ENCODE assay signal across 26 cellular contexts in the genomic region with DNA sequence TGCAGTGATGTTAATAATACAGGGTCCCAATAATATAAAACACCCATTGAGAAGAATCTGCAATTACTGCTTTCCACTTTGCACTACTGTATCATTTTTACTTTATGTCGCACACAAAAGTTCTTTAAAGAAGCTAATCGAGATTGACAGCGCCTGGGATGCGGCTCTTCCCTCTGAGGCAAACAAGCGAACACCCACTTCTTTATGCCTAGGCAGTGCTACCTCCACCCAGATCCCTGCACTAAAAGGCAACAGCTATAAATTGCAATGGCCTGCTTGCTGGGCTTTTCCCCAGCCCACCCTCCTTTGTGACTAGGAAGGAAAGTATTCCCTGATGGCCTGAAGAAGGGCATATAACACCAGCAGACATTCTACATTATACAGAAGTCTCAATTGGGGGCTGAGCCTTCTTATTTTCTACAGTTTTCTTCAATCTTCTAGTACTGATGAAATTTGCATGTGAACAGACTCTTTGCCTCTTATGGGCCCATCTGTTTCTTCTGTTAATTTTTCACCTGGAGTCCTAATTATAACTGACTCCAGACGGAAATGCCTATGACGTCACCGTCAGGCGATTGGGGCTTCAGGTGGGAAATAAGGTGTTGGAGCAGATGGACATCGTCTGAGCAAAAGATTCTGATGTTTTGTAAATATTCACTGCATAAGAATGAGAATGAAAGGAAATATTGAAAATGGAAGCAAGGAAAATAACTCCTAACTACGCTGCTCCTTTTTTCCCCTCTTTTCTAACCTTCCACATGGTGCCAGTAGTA.
"Had no signal": no experiment of that assay in that cellular context is flagged by ENCODE, and none has a peak within 500 bp of the region (broad histone marks: within the 10 kb centered on the region; RNA-seq: fewer than 3 reads in every experiment).

No MANE protein-coding gene starts in this region.

- DNase-seq: activated CD4-positive, alpha-beta memory T cell treated with anti-CD3 and anti-CD28 coated beads for 36 hours; activated CD4-positive, alpha-beta T cell treated with anti-CD3 and anti-CD28 coated beads for 36 hours; activated CD4-positive, alpha-beta T cell treated with anti-CD3 and anti-CD28 coated beads, Interleukin-2, amount 10 ng/mL, durations not matched to agents 24 days and 14 days; activated CD4-positive, CD25-positive, alpha-beta regulatory T cell; activated CD4-positive, CD25-positive, alpha-beta regulatory T cell treated with anti-CD3 and anti-CD28 coated beads, Interleukin-2, amount 50 U/mL, for 72 hours; activated CD8-positive, alpha-beta memory T cell treated with anti-CD3 and anti-CD28 coated beads, Interleukin-2, amount 10 ng/mL, durations not matched to agents 7 days and 5 days; activated CD8-positive, alpha-beta memory T cell treated with anti-CD3 and anti-CD28 coated beads, Interleukin-2, amount 50 U/mL, for 4 hours; activated CD8-positive, alpha-beta T cell treated with anti-CD3 and anti-CD28 coated beads, Interleukin-2, amount 10 ng/mL, durations not matched to agents 7 days and 5 days; activated effector memory CD4-positive, alpha-beta T cell treated with anti-CD3 and anti-CD28 coated beads, Interleukin-2, amount 50 U/mL, for 16 hours; activated naive CD4-positive, alpha-beta T cell treated with anti-CD3 and anti-CD28 coated beads, Interleukin-2, amount 10 ng/mL, durations not matched to agents 7 days and 5 days; activated naive CD8-positive, alpha-beta T cell treated with anti-CD3 and anti-CD28 coated beads, Interleukin-2, amount 10 ng/mL, durations not matched to agents 7 days and 5 days; activated T-cell treated with anti-CD3 and anti-CD28 coated beads, Interleukin-2, amount 50 U/mL, for 1 hour; activated T-cell treated with anti-CD3 and anti-CD28 coated beads, Interleukin-2, amount 50 U/mL, for 48 hours; cortex of kidney; dermis blood vessel endothelial cell; effector CD4-positive, alpha-beta T cell; effector memory CD8-positive, alpha-beta T cell; esophagus squamous epithelium; foreskin melanocyte; heart left ventricle; T-helper 2 cell had no signal

- H3K27ac ChIP-seq: ascending aorta, breast epithelium, cardiac muscle cell, epithelial cell of prostate, esophagus squamous epithelium, heart left ventricle had no signal

- ATAC-seq: activated CD4-positive, alpha-beta T cell treated with anti-CD3 and anti-CD28 coated beads for 36 hours; activated CD8-positive, alpha-beta memory T cell treated with anti-CD3 and anti-CD28 coated beads, Interleukin-2, amount 10 ng/mL, durations not matched to agents 7 days and 5 days; activated CD8-positive, alpha-beta T cell treated with anti-CD3 and anti-CD28 coated beads, Interleukin-2, amount 10 ng/mL, durations not matched to agents 7 days and 5 days; activated naive CD4-positive, alpha-beta T cell treated with anti-CD3 and anti-CD28 coated beads, Interleukin-2, amount 50 U/mL, for 72 hours; effector memory CD8-positive, alpha-beta T cell; heart left ventricle had no signal
